1 cellular context compared by ENCODE assay signal in the genomic region with DNA sequence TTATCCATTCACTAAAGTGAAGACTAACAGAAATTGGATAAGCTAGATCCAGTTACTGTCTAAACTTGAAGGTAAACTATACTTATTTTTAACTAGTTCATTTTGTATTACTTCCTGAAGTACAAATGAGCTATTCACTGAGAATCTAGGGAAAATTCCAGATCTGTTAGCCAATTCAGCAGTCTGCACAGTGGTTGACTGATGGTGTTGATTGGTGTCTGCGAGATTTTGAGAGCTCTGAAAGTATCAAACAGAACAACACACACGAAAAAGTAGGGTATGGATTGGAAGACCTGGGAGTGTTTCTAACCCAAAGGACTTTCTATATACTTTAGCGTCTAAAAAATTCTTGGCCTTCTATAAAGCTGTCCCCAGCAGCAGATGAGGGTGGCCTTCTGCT.
TF ChIP-seq lines count a peak whose summit lies in the region.

No MANE protein-coding gene starts in this region.

TF ChIP-seq in SK-N-SH, 30 proteins besides CTCF, POLR2A, EP300 and RAD21 (continued from another document):
- TF ChIP-seq, protein P1, sequence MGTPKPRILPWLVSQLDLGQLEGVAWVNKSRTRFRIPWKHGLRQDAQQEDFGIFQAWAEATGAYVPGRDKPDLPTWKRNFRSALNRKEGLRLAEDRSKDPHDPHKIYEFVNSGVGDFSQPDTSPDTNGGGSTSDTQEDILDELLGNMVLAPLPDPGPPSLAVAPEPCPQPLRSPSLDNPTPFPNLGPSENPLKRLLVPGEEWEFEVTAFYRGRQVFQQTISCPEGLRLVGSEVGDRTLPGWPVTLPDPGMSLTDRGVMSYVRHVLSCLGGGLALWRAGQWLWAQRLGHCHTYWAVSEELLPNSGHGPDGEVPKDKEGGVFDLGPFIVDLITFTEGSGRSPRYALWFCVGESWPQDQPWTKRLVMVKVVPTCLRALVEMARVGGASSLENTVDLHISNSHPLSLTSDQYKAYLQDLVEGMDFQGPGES (IDR thresholded peaks at IDR 0.05; ENCODE audit: low read depth, low read length), result no peak
- TF ChIP-seq FOSL2 (IDR thresholded peaks at IDR 0.05; ENCODE audit: borderline replicate concordance, low read depth), result no peak
- TF ChIP-seq, protein P2, sequence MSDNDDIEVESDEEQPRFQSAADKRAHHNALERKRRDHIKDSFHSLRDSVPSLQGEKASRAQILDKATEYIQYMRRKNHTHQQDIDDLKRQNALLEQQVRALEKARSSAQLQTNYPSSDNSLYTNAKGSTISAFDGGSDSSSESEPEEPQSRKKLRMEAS (IDR thresholded peaks at IDR 0.05; ENCODE audit: low read depth), result no peak
- no peak for TF ChIP-seq USF1 (IDR thresholded peaks at IDR 0.05; ENCODE audit: borderline replicate concordance, low read depth)
- TF ChIP-seq TAF1 (IDR thresholded peaks at IDR 0.05; ENCODE audit: borderline replicate concordance, low read depth, low read length), result no peak
- no peak for TF ChIP-seq TCF12 (IDR thresholded peaks at IDR 0.05)
- TF ChIP-seq RFX5 (IDR thresholded peaks at IDR 0.05; ENCODE audit: low read length), result no peak
- TF ChIP-seq RXRA (IDR thresholded peaks at IDR 0.05; ENCODE audit: borderline replicate concordance, low read depth), result no peak
- TF ChIP-seq TEAD4 (IDR thresholded peaks at IDR 0.05; ENCODE audit: borderline replicate concordance, insufficient read depth), result no peak
- TF ChIP-seq ELF1 (IDR thresholded peaks at IDR 0.05), result no peak
- TF ChIP-seq RCOR1 (IDR thresholded peaks at IDR 0.05; ENCODE audit: low read length), result no peak
- TF ChIP-seq NFIC (IDR thresholded peaks at IDR 0.05; ENCODE audit: borderline replicate concordance), result no peak
- no peak for TF ChIP-seq FOXJ3 (CRISPR knock-in tag; IDR thresholded peaks at IDR 0.05)
- TF ChIP-seq FOXM1 (IDR thresholded peaks at IDR 0.05; ENCODE audit: low read depth), result no peak
- TF ChIP-seq, protein P3, sequence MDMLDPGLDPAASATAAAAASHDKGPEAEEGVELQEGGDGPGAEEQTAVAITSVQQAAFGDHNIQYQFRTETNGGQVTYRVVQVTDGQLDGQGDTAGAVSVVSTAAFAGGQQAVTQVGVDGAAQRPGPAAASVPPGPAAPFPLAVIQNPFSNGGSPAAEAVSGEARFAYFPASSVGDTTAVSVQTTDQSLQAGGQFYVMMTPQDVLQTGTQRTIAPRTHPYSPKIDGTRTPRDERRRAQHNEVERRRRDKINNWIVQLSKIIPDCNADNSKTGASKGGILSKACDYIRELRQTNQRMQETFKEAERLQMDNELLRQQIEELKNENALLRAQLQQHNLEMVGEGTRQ (IDR thresholded peaks at IDR 0.05; ENCODE audit: borderline replicate concordance, low read depth, low read length), result no peak
- no peak for TF ChIP-seq NRF1 (IDR thresholded peaks at IDR 0.05; ENCODE audit: low read depth, low read length)
- TF ChIP-seq, protein P4, sequence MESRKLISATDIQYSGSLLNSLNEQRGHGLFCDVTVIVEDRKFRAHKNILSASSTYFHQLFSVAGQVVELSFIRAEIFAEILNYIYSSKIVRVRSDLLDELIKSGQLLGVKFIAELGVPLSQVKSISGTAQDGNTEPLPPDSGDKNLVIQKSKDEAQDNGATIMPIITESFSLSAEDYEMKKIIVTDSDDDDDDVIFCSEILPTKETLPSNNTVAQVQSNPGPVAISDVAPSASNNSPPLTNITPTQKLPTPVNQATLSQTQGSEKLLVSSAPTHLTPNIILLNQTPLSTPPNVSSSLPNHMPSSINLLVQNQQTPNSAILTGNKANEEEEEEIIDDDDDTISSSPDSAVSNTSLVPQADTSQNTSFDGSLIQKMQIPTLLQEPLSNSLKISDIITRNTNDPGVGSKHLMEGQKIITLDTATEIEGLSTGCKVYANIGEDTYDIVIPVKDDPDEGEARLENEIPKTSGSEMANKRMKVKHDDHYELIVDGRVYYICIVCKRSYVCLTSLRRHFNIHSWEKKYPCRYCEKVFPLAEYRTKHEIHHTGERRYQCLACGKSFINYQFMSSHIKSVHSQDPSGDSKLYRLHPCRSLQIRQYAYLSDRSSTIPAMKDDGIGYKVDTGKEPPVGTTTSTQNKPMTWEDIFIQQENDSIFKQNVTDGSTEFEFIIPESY (IDR thresholded peaks at IDR 0.05; ENCODE audit: borderline replicate concordance, low read depth), result no peak
